In the genomic region with DNA sequence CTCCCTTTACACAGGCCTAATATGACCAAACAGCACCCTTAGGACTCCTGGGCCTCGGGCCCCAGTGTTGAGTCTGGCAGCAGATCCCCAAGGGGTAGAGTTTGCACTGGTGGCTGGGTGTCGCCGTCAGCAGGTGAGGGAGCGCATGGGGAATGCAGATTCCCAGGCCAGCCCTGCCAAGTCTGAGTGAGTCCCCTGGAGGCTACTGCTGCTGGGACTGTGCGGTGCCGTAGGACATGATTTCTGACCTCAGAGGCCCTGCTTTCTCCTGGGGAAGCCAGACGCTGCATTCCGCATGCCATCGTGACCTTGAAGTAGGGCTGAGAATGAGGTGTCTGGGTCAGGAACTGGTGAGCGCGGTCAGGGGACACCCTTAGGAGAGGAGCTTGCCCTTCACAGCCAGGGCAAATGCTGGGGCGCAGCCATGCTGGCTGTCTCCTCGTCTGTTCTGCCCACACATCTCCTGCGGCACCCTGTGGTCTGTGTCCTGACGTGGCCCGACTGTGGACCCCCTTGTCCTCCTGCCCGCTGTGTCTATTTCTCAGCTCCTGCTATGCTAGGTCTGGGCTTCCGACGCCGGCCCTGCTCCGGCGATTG, we compare ENCODE assay signal across 26 cellular contexts. TPM values are rescaled to one million over a fixed set of nuclear protein-coding genes. Genes with fewer than 3 reads are reported as not detected.
"Had no signal": no experiment of that assay in that cellular context is flagged by ENCODE, and none has a peak within 500 bp of the region (broad histone marks: within the 10 kb centered on the region; RNA-seq: fewer than 3 reads in every experiment).

No MANE protein-coding gene starts in this region.

- H3K36me3 Mint-ChIP-seq: activated CD8-positive, alpha-beta memory T cell treated with anti-CD3 and anti-CD28 coated beads, Interleukin-2, amount 10 ng/mL, durations not matched to agents 7 days and 5 days; activated naive CD4-positive, alpha-beta T cell treated with anti-CD3 and anti-CD28 coated beads, Interleukin-2, amount 10 ng/mL, durations not matched to agents 7 days and 5 days; mesothelial cell of epicardium; natural killer cell had no signal

- H3K4me3 Mint-ChIP-seq: activated CD4-positive, alpha-beta T cell treated with anti-CD3 and anti-CD28 coated beads, Interleukin-2, amount 10 ng/mL, durations not matched to agents 7 days and 5 days; activated CD8-positive, alpha-beta memory T cell treated with anti-CD3 and anti-CD28 coated beads, Interleukin-2, amount 10 ng/mL, durations not matched to agents 7 days and 5 days; activated CD8-positive, alpha-beta T cell treated with anti-CD3 and anti-CD28 coated beads for 36 hours; activated naive CD4-positive, alpha-beta T cell treated with anti-CD3 and anti-CD28 coated beads, Interleukin-2, amount 10 ng/mL, durations not matched to agents 7 days and 5 days; mesothelial cell of epicardium; natural killer cell; stimulated activated naive CD8-positive, alpha-beta T cell treated with anti-CD3 and anti-CD28 coated beads, Interleukin-15, amount 100 ng/mL, for 72 hours; T-helper 2 cell treated with Interferon-gamma antibody and Interleukin-4, amounts not matched to agents 5 μg/mL and 100 μg/mL, for 36 hours had no signal

- ATAC-seq: activated CD8-positive, alpha-beta memory T cell treated with anti-CD3 and anti-CD28 coated beads, Interleukin-2, amount 10 ng/mL, durations not matched to agents 7 days and 5 days; activated CD8-positive, alpha-beta T cell treated with anti-CD3 and anti-CD28 coated beads for 36 hours; left lobe of liver; natural killer cell; stimulated activated naive CD8-positive, alpha-beta T cell treated with anti-CD3 and anti-CD28 coated beads, Interleukin-15, amount 100 ng/mL, for 72 hours had no signal

- H3K27ac ChIP-seq: ascending aorta, colonic mucosa, ovary, tibial artery, WERI-Rb-1 had no signal

- H3K9me3 ChIP-seq: ascending aorta, colonic mucosa, ovary, tibial artery had no signal

- H3K4me3 ChIP-seq: ascending aorta, colonic mucosa, lung, ovary, tibial artery had no signal

- H3K4me1 Mint-ChIP-seq: mesothelial cell of epicardium, natural killer cell had no signal

- H3K27me3 ChIP-seq: ascending aorta, colonic mucosa, ovary had no signal

- H3K36me3 ChIP-seq: ascending aorta, colonic mucosa, ovary, tibial artery, WERI-Rb-1 had no signal

- H3K27ac Mint-ChIP-seq: activated CD8-positive, alpha-beta memory T cell treated with anti-CD3 and anti-CD28 coated beads, Interleukin-2, amount 10 ng/mL, durations not matched to agents 7 days and 5 days; activated CD8-positive, alpha-beta T cell treated with anti-CD3 and anti-CD28 coated beads for 36 hours; activated naive CD4-positive, alpha-beta T cell treated with anti-CD3 and anti-CD28 coated beads, Interleukin-2, amount 10 ng/mL, durations not matched to agents 7 days and 5 days; mesothelial cell of epicardium; natural killer cell; T-helper 2 cell treated with Interferon-gamma antibody and Interleukin-4, amounts not matched to agents 5 μg/mL and 100 μg/mL, for 36 hours had no signal

- DNase-seq: activated CD4-positive, alpha-beta T cell treated with anti-CD3 and anti-CD28 coated beads, Interleukin-2, amount 10 ng/mL, durations not matched to agents 7 days and 5 days; activated CD4-positive, CD25-positive, alpha-beta regulatory T cell treated with anti-CD3 and anti-CD28 coated beads, Interleukin-2, amount 50 U/mL, for 72 hours; activated CD8-positive, alpha-beta memory T cell treated with anti-CD3 and anti-CD28 coated beads, Interleukin-2, amount 10 ng/mL, durations not matched to agents 7 days and 5 days; activated CD8-positive, alpha-beta T cell treated with anti-CD3 and anti-CD28 coated beads for 36 hours; activated effector memory CD4-positive, alpha-beta T cell treated with anti-CD3 and anti-CD28 coated beads, Interleukin-2, amount 50 U/mL, for 16 hours; activated naive CD4-positive, alpha-beta T cell treated with anti-CD3 and anti-CD28 coated beads, Interleukin-2, amount 10 ng/mL, durations not matched to agents 7 days and 5 days; activated T-cell treated with anti-CD3 and anti-CD28 coated beads for 4 hours; colonic mucosa; natural killer cell; ovary; right cardiac atrium; stimulated activated CD4-positive, alpha-beta T cell treated with anti-CD3 and anti-CD28 coated beads, Interleukin-4, amount 100 ng/mL, for 4 hours; stimulated activated naive CD8-positive, alpha-beta T cell treated with anti-CD3 and anti-CD28 coated beads, Interleukin-15, amount 100 ng/mL, for 72 hours; WERI-Rb-1 had no signal

- H3K4me1 ChIP-seq: ascending aorta, colonic mucosa, tibial artery had no signal

- H3K9me3 Mint-ChIP-seq: activated CD4-positive, alpha-beta T cell treated with anti-CD3 and anti-CD28 coated beads, Interleukin-2, amount 10 ng/mL, durations not matched to agents 7 days and 5 days; activated CD8-positive, alpha-beta T cell treated with anti-CD3 and anti-CD28 coated beads for 36 hours; activated naive CD4-positive, alpha-beta T cell treated with anti-CD3 and anti-CD28 coated beads, Interleukin-2, amount 10 ng/mL, durations not matched to agents 7 days and 5 days; natural killer cell; stimulated activated naive CD8-positive, alpha-beta T cell treated with anti-CD3 and anti-CD28 coated beads, Interleukin-15, amount 100 ng/mL, for 72 hours; T-helper 2 cell treated with Interferon-gamma antibody and Interleukin-4, amounts not matched to agents 5 μg/mL and 100 μg/mL, for 36 hours had no signal

RNA-seq across cellular contexts. Expression of a gene that starts 37.6 kb away (rescaled TPM):
- total RNA-seq: activated CD4-positive, alpha-beta T cell treated with anti-CD3 and anti-CD28 coated beads, Interleukin-2, amount 10 ng/mL, durations not matched to agents 7 days and 5 days; activated CD8-positive, alpha-beta memory T cell treated with anti-CD3 and anti-CD28 coated beads, Interleukin-2, amount 10 ng/mL, durations not matched to agents 7 days and 5 days; activated CD8-positive, alpha-beta T cell treated with anti-CD3 and anti-CD28 coated beads for 36 hours; ascending aorta; colonic mucosa; epithelial cell of proximal tubule; fibroblast of lung; glomerular endothelial cell; kidney epithelial cell; left lobe of liver; mesothelial cell of epicardium; natural killer cell; pulmonary artery endothelial cell; urinary bladder had no signal
- polyA plus RNA-seq: fibroblast of lung, urinary bladder had no signal
